In genomic region chr1:235910357-235911299, GRCh38 we compare ENCODE assay signal across 8 cellular contexts. TPM values are rescaled to one million over a fixed set of nuclear protein-coding genes. Genes with fewer than 3 reads are reported as not detected.
DNase-seq lines count a peak whose midpoint lies in the region; ATAC-seq and TF ChIP-seq lines count a peak whose summit lies in the region.

No MANE protein-coding gene starts in this region.

- peak overlapping the region; percentile 74 for H3K27ac Mint-ChIP-seq in activated naive CD8-positive, alpha-beta T cell treated with anti-CD3 and anti-CD28 coated beads, Interleukin-2, amount 50 U/mL, for 24 hours

- peaks cover 45% of the 10 kb centered on the region for H3K4me1 Mint-ChIP-seq in activated naive CD8-positive, alpha-beta T cell treated with anti-CD3 and anti-CD28 coated beads, Interleukin-2, amount 50 U/mL, for 24 hours

- H2AFZ ChIP-seq in hepatocyte, result no peak overlapping the region

- peak overlapping the region; percentile 22 for H3K9ac ChIP-seq in ES-I3 (ENCODE audit: low read depth, low read length)

- no peaks in the 10 kb centered on the region for H3K27me3 ChIP-seq in hepatocyte

- no peak overlapping the region for H3K4me2 ChIP-seq in hepatocyte

- H3K9me3 ChIP-seq in ES-I3 (ENCODE audit: control insufficient read depth, insufficient read depth, low read length), result 0 out of 2 replicates have a peak, but pooled peaks cover 2% of the 10 kb centered on the region
- no peaks in the 10 kb centered on the region for H3K9me3 ChIP-seq in hepatocyte (ENCODE audit: low read depth)

- H3K79me2 ChIP-seq in hepatocyte, result no peaks in the 10 kb centered on the region

- WGBS in hepatocyte (ENCODE audit: low lambda C conversion rate, missing lambda C conversion rate), result 48% methylated on average over 8 of the region's 8 CpGs

- no peaks in the 10 kb centered on the region for H3K27me3 Mint-ChIP-seq in activated naive CD8-positive, alpha-beta T cell treated with anti-CD3 and anti-CD28 coated beads, Interleukin-2, amount 50 U/mL, for 24 hours

- TF ChIP-seq CTCF in hepatocyte (IDR thresholded peaks at IDR 0.05; ENCODE audit: poor library complexity), result no peak

- H3K36me3 ChIP-seq in ES-I3 (ENCODE audit: insufficient read depth, low read length), result no peaks in the 10 kb centered on the region
- H3K36me3 ChIP-seq in hepatocyte (replicated peaks; ENCODE audit: insufficient read depth, low read depth), result no peaks in the 10 kb centered on the region

- no peaks in the 10 kb centered on the region for H3K36me3 Mint-ChIP-seq in activated naive CD8-positive, alpha-beta T cell treated with anti-CD3 and anti-CD28 coated beads, Interleukin-2, amount 50 U/mL, for 24 hours (ENCODE audit: low read depth)

- no peaks in the 10 kb centered on the region for H3K9me2 ChIP-seq in hepatocyte (replicated peaks; ENCODE audit: insufficient read depth)

- DNase-seq in M059J (ENCODE audit: low read depth) (peak; percentile 99), hepatocyte (ENCODE audit: low spot score) (peak; percentile 40), AML-193 (lab: John Stamatoyannopoulos, UW) (no peak), NCI-H2107 treated with DMSO at 0.1 percent for 48 hours (lab: John Stamatoyannopoulos, UW; ENCODE audit: unreplicated experiment) (no peak)
- DNase-seq in activated naive CD8-positive, alpha-beta T cell treated with anti-CD3 and anti-CD28 coated beads, Interleukin-2, amount 50 U/mL, for 24 hours, result peak; percentile 54
- peak; percentile 65 for DNase-seq in stimulated activated CD8-positive, alpha-beta memory T cell treated with anti-CD3 and anti-CD28 coated beads, Interleukin-4, amount 100 ng/mL, for 48 hours

- H3K4me3 ChIP-seq in hepatocyte, result no peak overlapping the region

- ATAC-seq in activated naive CD8-positive, alpha-beta T cell treated with anti-CD3 and anti-CD28 coated beads, Interleukin-2, amount 50 U/mL, for 24 hours, result peak; percentile 91
- ATAC-seq in HG03469 (IDR thresholded peaks at IDR 0.05; ENCODE audit: unreplicated experiment), result no peak

- no peaks in the 10 kb centered on the region for H4K20me1 ChIP-seq in hepatocyte (ENCODE audit: insufficient read depth, poor library complexity, severe bottlenecking)

- H3K9me3 Mint-ChIP-seq in activated naive CD8-positive, alpha-beta T cell treated with anti-CD3 and anti-CD28 coated beads, Interleukin-2, amount 50 U/mL, for 24 hours, result no peaks in the 10 kb centered on the region

- peak overlapping the region; percentile 5 for H3K27ac ChIP-seq in hepatocyte

- H3K4me3 Mint-ChIP-seq in activated naive CD8-positive, alpha-beta T cell treated with anti-CD3 and anti-CD28 coated beads, Interleukin-2, amount 50 U/mL, for 24 hours, result peak overlapping the region; percentile 4

- H3K4me1 ChIP-seq in ES-I3 (ENCODE audit: insufficient read depth, low read length), result peaks cover 14% of the 10 kb centered on the region
- no peaks in the 10 kb centered on the region for H3K4me1 ChIP-seq in hepatocyte (ENCODE audit: insufficient read depth)

RNA-seq across cellular contexts. Expression of gene LYST, which starts 43.9 kb away (rescaled TPM):
- total RNA-seq in M059J (2014; rRNA removed; shearing (Covaris generic)), result 4.8 and 12.2 TPM in 2 replicates
- 6.1 and 6.2 TPM in 2 replicates for total RNA-seq in hepatocyte
- 3.0 and 3.5 TPM in 2 replicates for polyA plus RNA-seq in hepatocyte

Comparison
In these comparisons a context has a peak if more than half of its experiments do, and no peak if none do; other contexts are left out.
1. DNase-seq: peak in M059J (single experiment), activated naive CD8-positive, alpha-beta T cell treated with anti-CD3 and anti-CD28 coated beads, Interleukin-2, amount 50 U/mL, for 24 hours (single experiment), hepatocyte (single experiment) and stimulated activated CD8-positive, alpha-beta memory T cell treated with anti-CD3 and anti-CD28 coated beads, Interleukin-4, amount 100 ng/mL, for 48 hours (single experiment); none in AML-193 (0 of 2) and NCI-H2107 treated with DMSO at 0.1 percent for 48 hours (single experiment).